Comparison of ENCODE assay signal across 22 cellular contexts in the genomic region with DNA sequence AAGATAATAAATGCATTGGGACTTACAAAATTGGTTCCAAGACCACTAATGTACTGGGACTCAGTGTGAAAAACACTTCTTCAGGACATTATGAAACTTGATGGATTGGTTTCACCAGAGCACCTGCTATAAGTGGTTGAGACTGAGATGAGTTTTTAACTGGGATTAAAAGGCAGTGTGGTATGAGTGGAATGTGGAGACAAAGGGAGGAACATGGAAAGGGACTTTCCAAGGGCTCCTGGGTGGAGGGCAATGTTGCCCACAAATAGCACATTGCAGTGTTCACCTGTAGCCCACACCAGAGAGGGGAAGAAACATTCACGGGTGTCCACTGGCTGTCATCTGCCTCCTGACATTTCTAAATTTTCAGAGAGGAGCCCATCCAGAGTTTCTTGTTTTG.
DNase-seq lines count a peak whose midpoint lies in the region; ATAC-seq and TF ChIP-seq lines count a peak whose summit lies in the region.
"Had no signal": no experiment of that assay in that cellular context is flagged by ENCODE, and none has a peak within 500 bp of the region (broad histone marks: within the 10 kb centered on the region; RNA-seq: fewer than 3 reads in every experiment).

No MANE protein-coding gene starts in this region.

- H3K4me3 ChIP-seq in PC-3 (ENCODE audit: low read length), result no peak overlapping the region
- H3K4me3 ChIP-seq: BLaER1 treated with 17β-estradiol and CSF1 and Interleukin-3, amounts not matched to agents 10 nM and 100 nM had no signal

- no peak overlapping the region for H3K4me2 ChIP-seq in PC-3 (ENCODE audit: low read length)
- H3K4me2 ChIP-seq: BLaER1 treated with 17β-estradiol and CSF1 and Interleukin-3, amounts not matched to agents 10 nM and 100 nM had no signal

- no peaks in the 10 kb centered on the region for H3K36me3 ChIP-seq in PC-3 (ENCODE audit: low read depth, low read length)
- H3K36me3 ChIP-seq: BLaER1 treated with 17β-estradiol and CSF1 and Interleukin-3, amounts not matched to agents 10 nM and 100 nM had no signal

- H4K20me1 ChIP-seq in PC-3 (ENCODE audit: low read length), result no peaks in the 10 kb centered on the region
- H4K20me1 ChIP-seq: BLaER1 treated with 17β-estradiol and CSF1 and Interleukin-3, amounts not matched to agents 10 nM and 100 nM had no signal

- CTCF ChIA-PET in PC-3 (lab: Charles Lee), result no interaction called here

- no peak for TF ChIP-seq CTCF in PC-3 (conservative IDR thresholded peaks at IDR 0.05; ENCODE audit: low read depth, low read length)
- no peak for TF ChIP-seq CTCF in type B pancreatic cell (conservative IDR thresholded peaks at IDR 0.05)

- H3K4me1 Mint-ChIP-seq in type B pancreatic cell (ENCODE audit: unreplicated experiment), result peaks cover 31% of the 10 kb centered on the region
- H3K4me1 Mint-ChIP-seq: activated CD4-positive, alpha-beta T cell treated with anti-CD3 and anti-CD28 coated beads for 36 hours; activated CD8-positive, alpha-beta memory T cell treated with anti-CD3 and anti-CD28 coated beads, Interleukin-2, amount 10 ng/mL, durations not matched to agents 7 days and 5 days; activated naive CD8-positive, alpha-beta T cell treated with anti-CD3 and anti-CD28 coated beads for 36 hours; stimulated activated naive CD8-positive, alpha-beta T cell treated with anti-CD3 and anti-CD28 coated beads, Interleukin-15, amount 100 ng/mL, for 72 hours had no signal

- H2AFZ ChIP-seq in PC-3 (ENCODE audit: low read length), result no peak overlapping the region

- ATAC-seq in PC-3, result no peak
- no peak for ATAC-seq in GM21447 (IDR thresholded peaks at IDR 0.05; ENCODE audit: unreplicated experiment)
- no peak for ATAC-seq in GM19351 (IDR thresholded peaks at IDR 0.05; ENCODE audit: unreplicated experiment)
- ATAC-seq: activated CD4-positive, alpha-beta T cell treated with anti-CD3 and anti-CD28 coated beads for 36 hours; activated CD8-positive, alpha-beta memory T cell treated with anti-CD3 and anti-CD28 coated beads, Interleukin-2, amount 10 ng/mL, durations not matched to agents 7 days and 5 days; stimulated activated naive CD8-positive, alpha-beta T cell treated with anti-CD3 and anti-CD28 coated beads, Interleukin-15, amount 100 ng/mL, for 72 hours had no signal

- H3K9me3 Mint-ChIP-seq in type B pancreatic cell, result no peaks in the 10 kb centered on the region
- H3K9me3 Mint-ChIP-seq: activated naive CD8-positive, alpha-beta T cell treated with anti-CD3 and anti-CD28 coated beads for 36 hours; endodermal cell; stimulated activated naive CD8-positive, alpha-beta T cell treated with anti-CD3 and anti-CD28 coated beads, Interleukin-15, amount 100 ng/mL, for 72 hours had no signal

- intact Hi-C loops in PC-3 (cut with micrococcal nuclease), result no loop called here

- H3K9me2 ChIP-seq in PC-3 (replicated peaks; ENCODE audit: low read length), result no peaks in the 10 kb centered on the region

- H3K4me3 Mint-ChIP-seq in type B pancreatic cell, result no peak overlapping the region
- H3K4me3 Mint-ChIP-seq: activated CD4-positive, alpha-beta T cell treated with anti-CD3 and anti-CD28 coated beads for 36 hours; activated CD8-positive, alpha-beta memory T cell treated with anti-CD3 and anti-CD28 coated beads, Interleukin-2, amount 10 ng/mL, durations not matched to agents 7 days and 5 days; activated naive CD8-positive, alpha-beta T cell treated with anti-CD3 and anti-CD28 coated beads for 36 hours; endodermal cell; stimulated activated naive CD8-positive, alpha-beta T cell treated with anti-CD3 and anti-CD28 coated beads, Interleukin-15, amount 100 ng/mL, for 72 hours had no signal

- H3K27me3 Mint-ChIP-seq in type B pancreatic cell, result no peaks in the 10 kb centered on the region
- H3K27me3 Mint-ChIP-seq: activated CD4-positive, alpha-beta T cell treated with anti-CD3 and anti-CD28 coated beads for 36 hours; activated naive CD8-positive, alpha-beta T cell treated with anti-CD3 and anti-CD28 coated beads for 36 hours; stimulated activated naive CD8-positive, alpha-beta T cell treated with anti-CD3 and anti-CD28 coated beads, Interleukin-15, amount 100 ng/mL, for 72 hours had no signal

- H3K27ac Mint-ChIP-seq in type B pancreatic cell, result peak overlapping the region; percentile 29
- H3K27ac Mint-ChIP-seq: activated CD4-positive, alpha-beta T cell treated with anti-CD3 and anti-CD28 coated beads for 36 hours; activated CD8-positive, alpha-beta memory T cell treated with anti-CD3 and anti-CD28 coated beads, Interleukin-2, amount 10 ng/mL, durations not matched to agents 7 days and 5 days; activated naive CD8-positive, alpha-beta T cell treated with anti-CD3 and anti-CD28 coated beads for 36 hours; endodermal cell had no signal

- H3K36me3 Mint-ChIP-seq in type B pancreatic cell, result no peaks in the 10 kb centered on the region
- H3K36me3 Mint-ChIP-seq: activated CD8-positive, alpha-beta memory T cell treated with anti-CD3 and anti-CD28 coated beads, Interleukin-2, amount 10 ng/mL, durations not matched to agents 7 days and 5 days; activated naive CD8-positive, alpha-beta T cell treated with anti-CD3 and anti-CD28 coated beads for 36 hours had no signal

- H3K9me3 ChIP-seq in PC-3 (ENCODE audit: low read length), result no peaks in the 10 kb centered on the region
- H3K9me3 ChIP-seq: BLaER1 treated with 17β-estradiol and CSF1 and Interleukin-3, amounts not matched to agents 10 nM and 100 nM had no signal

- H3K9ac ChIP-seq in PC-3 (ENCODE audit: low read length), result no peak overlapping the region
- H3K9ac ChIP-seq: BLaER1 treated with 17β-estradiol and CSF1 and Interleukin-3, amounts not matched to agents 10 nM and 100 nM had no signal

- BruUV-seq in PC-3 (replicated peaks; lab: Mats Ljungman, UMichigan), result no TSS peak

- no peak overlapping the region for H3K27ac ChIP-seq in PC-3 (ENCODE audit: low read length)
- H3K27ac ChIP-seq: 22Rv1; BLaER1 treated with 17β-estradiol and CSF1 and Interleukin-3, amounts not matched to agents 10 nM and 100 nM had no signal

- DNase-seq in DMS53 (lab: John Stamatoyannopoulos, UW), result peak; percentile 11
- DNase-seq in DMS53 treated with DMSO at 0.1 percent for 48 hours (lab: John Stamatoyannopoulos, UW; ENCODE audit: unreplicated experiment), result no peak
- peak; percentile 17 for DNase-seq in PC-3
- DNase-seq in iPS-NIHi7 (ENCODE audit: extremely low spot score), result peak; percentile 19
- DNase-seq in type B pancreatic cell (ENCODE audit: extremely low spot score, unreplicated experiment), result no peak
- no peak for DNase-seq in COLO668 (lab: John Stamatoyannopoulos, UW; ENCODE audit: unreplicated experiment)
- DNase-seq: activated CD4-positive, alpha-beta T cell treated with anti-CD3 and anti-CD28 coated beads for 36 hours; activated CD8-positive, alpha-beta memory T cell treated with anti-CD3 and anti-CD28 coated beads, Interleukin-2, amount 10 ng/mL, durations not matched to agents 7 days and 5 days; activated naive CD8-positive, alpha-beta T cell treated with anti-CD3 and anti-CD28 coated beads for 36 hours; endodermal cell; NCI-H1105; NCI-H2171; NCI-H69; SHP77 treated with DMSO at 0.1 percent for 48 hours; stimulated activated CD4-positive, alpha-beta T cell treated with anti-CD3 and anti-CD28 coated beads, Interleukin-4, amount 100 ng/mL, for 1 hour; stimulated activated naive CD8-positive, alpha-beta T cell treated with anti-CD3 and anti-CD28 coated beads, Interleukin-15, amount 100 ng/mL, for 72 hours; T-helper 1 cell; trophoblast cell had no signal

- no peaks in the 10 kb centered on the region for H3K27me3 ChIP-seq in PC-3 (ENCODE audit: low read length)
- H3K27me3 ChIP-seq: BLaER1 treated with 17β-estradiol and CSF1 and Interleukin-3, amounts not matched to agents 10 nM and 100 nM had no signal

- POLR2A ChIA-PET in PC-3 (lab: Charles Lee; ENCODE audit: unreplicated experiment), result no interaction called here

- H3F3A ChIP-seq in PC-3 (ENCODE audit: low read length, unreplicated experiment), result no peaks in the 10 kb centered on the region

- no peaks in the 10 kb centered on the region for H3K79me2 ChIP-seq in PC-3 (ENCODE audit: low read length)

- no peaks in the 10 kb centered on the region for H3K4me1 ChIP-seq in PC-3 (ENCODE audit: insufficient read depth, low read length)

Comparison
In these comparisons a context has a peak if more than half of its experiments do, and no peak if none do; other contexts are left out.
1. DNase-seq: peak in DMS53 (single experiment), PC-3 (single experiment) and iPS-NIHi7 (single experiment); none in DMS53 treated with DMSO at 0.1 percent for 48 hours (single experiment), type B pancreatic cell (single experiment) and COLO668 (single experiment).